8 cellular contexts compared by ENCODE assay signal in the genomic region with DNA sequence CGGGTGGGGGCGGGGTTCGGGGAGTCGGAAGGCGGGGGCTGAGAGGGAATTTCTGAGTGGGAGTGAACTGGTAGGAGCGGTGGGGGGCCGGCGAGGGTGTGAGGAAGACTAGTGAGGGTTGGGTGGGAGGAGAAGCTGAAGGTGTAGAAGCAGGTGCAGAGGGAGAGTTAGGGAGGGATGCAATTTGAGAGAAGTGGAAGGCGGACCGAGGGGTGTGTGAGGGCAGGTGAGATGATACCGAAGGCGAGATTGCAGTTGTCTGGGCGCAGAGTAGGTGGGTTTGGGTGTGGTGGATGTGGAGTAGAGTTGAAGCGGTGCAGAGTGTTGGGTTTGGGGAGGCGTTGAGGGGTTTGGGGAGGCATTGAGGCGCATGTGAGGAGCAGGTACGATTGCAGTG. TPM values are rescaled to one million over a fixed set of nuclear protein-coding genes. Genes with fewer than 3 reads are reported as not detected.
DNase-seq lines count a peak whose midpoint lies in the region; ATAC-seq, FAIRE-seq and TF ChIP-seq lines count a peak whose summit lies in the region.

No MANE protein-coding gene starts in this region.

- H3K9me3 Mint-ChIP-seq in activated CD4-positive, alpha-beta memory T cell treated with anti-CD3 and anti-CD28 coated beads, Interleukin-2, amount 10 ng/mL, durations not matched to agents 7 days and 5 days: no peaks in the 10 kb centered on the region

- TF ChIP-seq CTCF in right atrium auricular region (IDR thresholded peaks at IDR 0.05) (no peak), kidney (IDR thresholded peaks at IDR 0.05; ENCODE audit: borderline replicate concordance, extremely low read depth, insufficient read depth) (no peak), thoracic aorta (IDR thresholded peaks at IDR 0.05) (no peak)

- no peak for ATAC-seq in Right ventricle myocardium superior (ENCODE audit: poor library complexity)
- ATAC-seq in thoracic aorta (ENCODE audit: insufficient number of reproducible peaks, low FRiP score, low read depth): no peak

- H3K4me3 Mint-ChIP-seq in activated CD4-positive, alpha-beta memory T cell treated with anti-CD3 and anti-CD28 coated beads, Interleukin-2, amount 10 ng/mL, durations not matched to agents 7 days and 5 days: peak overlapping the region; percentile 81

- no peaks in the 10 kb centered on the region for H3K27me3 Mint-ChIP-seq in activated CD4-positive, alpha-beta memory T cell treated with anti-CD3 and anti-CD28 coated beads, Interleukin-2, amount 10 ng/mL, durations not matched to agents 7 days and 5 days

- H3K4me1 Mint-ChIP-seq in activated CD4-positive, alpha-beta memory T cell treated with anti-CD3 and anti-CD28 coated beads, Interleukin-2, amount 10 ng/mL, durations not matched to agents 7 days and 5 days: peaks cover 47% of the 10 kb centered on the region

- H3K4me1 ChIP-seq in right atrium auricular region (peaks cover 0 to 44% of the 10 kb centered on the region in 2 donors), kidney (ENCODE audit: control insufficient read depth in 1 of 2, insufficient read depth in 1 of 2, low read depth in 1 of 2, low read length in 2 of 2) (peaks cover 6 to 9% of the 10 kb centered on the region in 2 donors), thoracic aorta (ENCODE audit: control insufficient read depth in 1 of 2, low read depth in 2 of 2) (peaks cover 33 to 35% of the 10 kb centered on the region in 2 donors)

- peak overlapping the region; percentile 97 to 99 for H3K27ac ChIP-seq in right atrium auricular region
- H3K27ac ChIP-seq in kidney (ENCODE audit: low read depth in 2 of 2, low read length in 2 of 2): peak overlapping the region; percentile 13 to 51
- H3K27ac ChIP-seq in thoracic aorta: peak overlapping the region in 1 of 2 donors; percentile 32

- no peaks in the 10 kb centered on the region for H3K27me3 ChIP-seq in right atrium auricular region
- no peaks in the 10 kb centered on the region for H3K27me3 ChIP-seq in thoracic aorta (replicated peaks; ENCODE audit: insufficient read depth)

- POLR2A ChIA-PET in activated CD4-positive, alpha-beta memory T cell treated with anti-CD3 and anti-CD28 coated beads, Interleukin-2, amount 10 ng/mL, durations not matched to agents 7 days and 5 days (lab: Charles Lee): interaction anchor here (0.7 to 1.3 kb wide), 7 partner anchors 14 to 408 kb away, joined by 3 to 7 read pairs (median 3); partner anchors contain the start of genes COMTD1 and SAMD8

- DNase-seq in right atrium auricular region (ENCODE audit: low spot score) (no peak), Right ventricle myocardium superior (no peak), kidney (no peak), thoracic aorta (ENCODE audit: low spot score) (peak; percentile 38), T-helper 9 cell (no peak), NCI-H1105 treated with DMSO at 0.1 percent for 48 hours (lab: John Stamatoyannopoulos, UW) (no peak), SIG-M5 (lab: John Stamatoyannopoulos, UW) (no peak)
- DNase-seq in activated CD4-positive, alpha-beta memory T cell treated with anti-CD3 and anti-CD28 coated beads, Interleukin-2, amount 10 ng/mL, durations not matched to agents 7 days and 5 days: no peak

- peak overlapping the region in 1 of 2 donors; percentile 84 for H3K9ac ChIP-seq in kidney (ENCODE audit: low read length in 2 of 2)

- intact Hi-C loops in Right ventricle myocardium superior (cut with DNase I) (loop anchor here (10.0 kb wide), 1 partner anchor 288 kb away; the partner anchor contains the start of gene SAMD8), kidney (cut with DNase I) (no loop called here)

- H3K4me3 ChIP-seq in right atrium auricular region: peak overlapping the region; percentile 73 to 94
- H3K4me3 ChIP-seq in kidney (ENCODE audit: low read length in 2 of 2): peak overlapping the region; percentile 77 to 89
- H3K4me3 ChIP-seq in thoracic aorta: peak overlapping the region; percentile 85

- CTCF ChIA-PET in activated CD4-positive, alpha-beta memory T cell treated with anti-CD3 and anti-CD28 coated beads, Interleukin-2, amount 10 ng/mL, durations not matched to agents 7 days and 5 days (lab: Charles Lee): interaction anchor here (1.3 to 2.6 kb wide), 2 partner anchors 88 to 193 kb away, joined by 8 to 9 read pairs; no protein-coding TSS in a partner anchor

- FAIRE-seq in kidney (lab: Jason Lieb, UNC): no peak

- no peaks in the 10 kb centered on the region for H3K9me3 ChIP-seq in right atrium auricular region
- no peaks in the 10 kb centered on the region for H3K9me3 ChIP-seq in kidney (ENCODE audit: control insufficient read depth in 1 of 2, low read length in 2 of 2)
- H3K9me3 ChIP-seq in thoracic aorta: no peaks in the 10 kb centered on the region

- H3K36me3 ChIP-seq in right atrium auricular region (no peaks in the 10 kb centered on the region), kidney (ENCODE audit: control insufficient read depth in 1 of 2, insufficient read depth in 2 of 2, low read length in 2 of 2) (no peaks in the 10 kb centered on the region), thoracic aorta (peaks cover 3% of the 10 kb centered on the region)

- peak overlapping the region; percentile 63 for H3K27ac Mint-ChIP-seq in activated CD4-positive, alpha-beta memory T cell treated with anti-CD3 and anti-CD28 coated beads, Interleukin-2, amount 10 ng/mL, durations not matched to agents 7 days and 5 days

- H3K36me3 Mint-ChIP-seq in activated CD4-positive, alpha-beta memory T cell treated with anti-CD3 and anti-CD28 coated beads, Interleukin-2, amount 10 ng/mL, durations not matched to agents 7 days and 5 days (ENCODE audit: low read depth): peaks cover 5% of the 10 kb centered on the region

RNA-seq across cellular contexts. Expression of gene KAT6B, which starts 0.6 kb away (rescaled TPM):
- total RNA-seq in right atrium auricular region (10 to 100 TPM; 42.7 to 43.5 TPM), Right ventricle myocardium superior (36.2 TPM), kidney (34.2 TPM), thoracic aorta (10 to 100 TPM; 38.4 to 46.9 TPM)
- 10 to 100 TPM; 20.2 to 21.8 TPM for total RNA-seq in activated CD4-positive, alpha-beta memory T cell treated with anti-CD3 and anti-CD28 coated beads, Interleukin-2, amount 10 ng/mL, durations not matched to agents 7 days and 5 days
- polyA plus RNA-seq in kidney (ENCODE audit: insufficient read depth, low read depth, low replicate concordance): 2.9 TPM
